Comparison of ENCODE assay signal across 1 cellular context in genomic region chr12:132282031-132282949, GRCh38.
TF ChIP-seq lines count a peak whose summit lies in the region.

No MANE protein-coding gene starts in this region.

TF ChIP-seq in GM23338, 12 proteins besides CTCF, POLR2A, EP300 and RAD21:
- TF ChIP-seq ZNF462 (CRISPR knock-in tag; IDR thresholded peaks at IDR 0.05) (no peak), JUNB (IDR thresholded peaks at IDR 0.05; ENCODE audit: unreplicated experiment) (no peak)
